1 cellular context compared by ENCODE assay signal in the genomic region with DNA sequence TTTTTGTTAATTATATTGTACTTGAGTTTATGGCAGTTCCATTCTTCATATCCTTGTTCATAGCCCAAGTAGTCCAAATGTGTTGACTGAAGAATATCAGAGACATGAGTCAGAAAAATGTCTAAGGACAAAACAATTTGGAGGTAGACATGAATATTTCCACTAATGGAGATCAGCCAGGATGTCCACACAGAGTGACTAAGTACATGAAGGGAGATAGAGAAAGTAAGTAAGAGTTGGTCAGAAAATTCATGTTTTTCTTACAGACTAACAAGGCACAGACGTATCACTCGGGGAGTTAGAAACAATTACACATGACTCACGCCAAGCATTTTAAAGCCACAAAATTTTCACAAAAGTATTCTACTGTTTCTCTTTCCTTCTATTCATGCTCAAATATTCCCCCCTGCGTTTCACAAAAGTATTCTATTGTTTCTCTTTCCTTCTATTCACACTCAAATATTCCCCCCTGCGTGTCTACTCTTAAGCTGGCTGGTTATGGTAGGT.
TF ChIP-seq lines count a peak whose summit lies in the region.

No MANE protein-coding gene starts in this region.

TF ChIP-seq in H1, 55 proteins besides CTCF, POLR2A, EP300 and RAD21 (continued from another document):
- no peak for TF ChIP-seq FOSL1 (IDR thresholded peaks at IDR 0.05; ENCODE audit: insufficient read depth, low read depth, low read length)
